ENCODE assay signal across 18 cellular contexts in the genomic region with DNA sequence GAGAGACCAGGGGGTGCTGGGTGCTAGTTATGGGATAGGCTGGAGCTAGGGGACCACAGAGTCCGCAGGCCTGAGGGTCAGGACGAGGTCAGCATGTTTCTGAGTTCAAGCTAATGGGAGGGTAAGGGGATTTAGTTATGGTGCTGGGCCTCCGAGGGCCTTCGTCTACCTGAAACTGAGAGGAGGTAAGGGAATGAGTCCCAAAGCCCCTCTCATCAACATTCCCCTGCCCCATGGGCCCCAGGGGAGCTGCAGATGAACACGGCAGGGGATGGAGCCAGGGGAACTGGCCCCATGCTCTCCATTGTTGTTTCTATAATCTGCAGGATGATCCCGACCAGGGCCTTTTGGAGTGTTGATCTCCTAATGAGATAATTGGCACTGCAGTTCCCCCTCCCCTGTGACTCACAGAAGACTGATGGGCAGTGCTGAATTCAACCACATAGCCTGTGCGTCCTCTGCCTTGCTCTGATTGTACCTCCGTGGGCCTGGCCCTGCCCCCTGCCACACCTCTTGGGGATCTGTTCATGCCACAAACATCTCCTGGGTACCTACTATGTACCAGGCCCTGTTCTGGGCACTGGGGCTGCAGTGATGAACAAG. TPM values are rescaled to one million over a fixed set of nuclear protein-coding genes. Genes with fewer than 3 reads are reported as not detected.
DNase-seq lines count a peak whose midpoint lies in the region; ATAC-seq and TF ChIP-seq lines count a peak whose summit lies in the region.
"Had no signal": no experiment of that assay in that cellular context is flagged by ENCODE, and none has a peak within 500 bp of the region (broad histone marks: within the 10 kb centered on the region; RNA-seq: fewer than 3 reads in every experiment).

No MANE protein-coding gene starts in this region.

- no peaks in the 10 kb centered on the region for H3K9me3 ChIP-seq in T-helper 17 cell (ENCODE audit: control insufficient read depth, low read length, poor library complexity, severe bottlenecking)
- H3K9me3 ChIP-seq: adrenal gland, BLaER1 had no signal

- H3K4me3 Mint-ChIP-seq in T-helper 17 cell: no peak overlapping the region
- H3K4me3 Mint-ChIP-seq: natural killer cell treated with Interleukin-12 subunit alpha and Interleukin-12 subunit beta and Interleukin-15 and Interleukin-18, amount 100 ng/mL, for 72 hours had no signal

- ATAC-seq in T-helper 17 cell (no peak), HG03469 (IDR thresholded peaks at IDR 0.05; ENCODE audit: unreplicated experiment) (no peak), HG02571 (IDR thresholded peaks at IDR 0.05; ENCODE audit: unreplicated experiment) (no peak)
- ATAC-seq: natural killer cell treated with Interleukin-12 subunit alpha and Interleukin-12 subunit beta and Interleukin-15 and Interleukin-18, amount 100 ng/mL, for 72 hours had no signal

- H3K27ac Mint-ChIP-seq in T-helper 17 cell: peak overlapping the region; percentile 8
- H3K27ac Mint-ChIP-seq: activated T-helper 2 cell treated with anti-CD3 and anti-CD28 coated beads, Interferon-gamma antibody, Interleukin-2, Interleukin-4, amounts not matched to agents 10 μg/mL and 5 μg/mL and 100 μg/mL, durations not matched to agents 14 hours and 24 hours and 36 hours; natural killer cell treated with Interleukin-12 subunit alpha and Interleukin-12 subunit beta and Interleukin-15 and Interleukin-18, amount 100 ng/mL, for 72 hours had no signal

- H3K4me1 Mint-ChIP-seq in T-helper 17 cell: peaks cover 7% of the 10 kb centered on the region

- H3K27me3 Mint-ChIP-seq in T-helper 17 cell: peaks cover 22% of the 10 kb centered on the region

- H3K27ac ChIP-seq in temporal lobe (ENCODE audit: low read depth, low read length): peak overlapping the region; percentile 31
- H3K27ac ChIP-seq: BLaER1 had no signal

- no peak for TF ChIP-seq CTCF in epithelial cell of esophagus (IDR thresholded peaks at IDR 0.05; ENCODE audit: insufficient read depth, low read depth, low read length, missing control alignments)

- peaks cover 2% of the 10 kb centered on the region for H3K36me3 Mint-ChIP-seq in T-helper 17 cell (ENCODE audit: low read depth)
- H3K36me3 Mint-ChIP-seq: natural killer cell treated with Interleukin-12 subunit alpha and Interleukin-12 subunit beta and Interleukin-15 and Interleukin-18, amount 100 ng/mL, for 72 hours had no signal

- no peak overlapping the region for H3K4me3 ChIP-seq in epithelial cell of esophagus (ENCODE audit: low read length)
- H3K4me3 ChIP-seq: adrenal gland, BLaER1 had no signal

- DNase-seq in NCI-H748 (lab: John Stamatoyannopoulos, UW; ENCODE audit: unreplicated experiment) (peak; percentile 13), NCI-H748 treated with DMSO at 0.1 percent for 48 hours (lab: John Stamatoyannopoulos, UW) (no peak), T-helper 17 cell (no peak), epithelial cell of esophagus (ENCODE audit: low read depth) (peak; percentile 27), HPDE6-E6E7 (ENCODE audit: extremely low spot score) (no peak)
- DNase-seq: 8988T, adrenal gland, hippocampal formation, NCI-H1436 treated with DMSO at 0.1 percent for 48 hours, T-helper 9 cell had no signal

RNA-seq across cellular contexts. Expression of gene FAIM2, which starts 21.4 kb away (rescaled TPM):
- total RNA-seq in T-helper 17 cell: under 1 TPM; 0.05 to 0.68 TPM
- 24.6 TPM for total RNA-seq in temporal lobe
- total RNA-seq: kidney epithelial cell, pulmonary artery endothelial cell had no signal

RNA-seq across cellular contexts. Expression of gene BCDIN3D, which starts 39.4 kb away (rescaled TPM):
- total RNA-seq in T-helper 17 cell (1 to 10 TPM; 3.6 to 4.9 TPM), temporal lobe (4.7 TPM)

RNA-seq across cellular contexts. Expression of gene NCKAP5L, which starts 54.1 kb away (rescaled TPM):
- total RNA-seq in T-helper 17 cell (1 to 10 TPM; 8.7 to 9.3 TPM), temporal lobe (9.3 TPM)

Comparison
In these comparisons a context has a peak if more than half of its experiments do, and no peak if none do; other contexts are left out.
1. DNase-seq: peak in NCI-H748 (single experiment) and epithelial cell of esophagus (single experiment); none in NCI-H748 treated with DMSO at 0.1 percent for 48 hours (single experiment), T-helper 17 cell (0 of 3) and HPDE6-E6E7 (single experiment).
2. RNA of gene FAIM2, which starts 21.4 kb away (total RNA-seq): 24.6 TPM in temporal lobe (single experiment); 0.05 to 0.68 TPM in T-helper 17 cell; every median in the first group is over 10 times any median in the second.